Comparison of ENCODE assay signal across 1 cellular context in the genomic region with DNA sequence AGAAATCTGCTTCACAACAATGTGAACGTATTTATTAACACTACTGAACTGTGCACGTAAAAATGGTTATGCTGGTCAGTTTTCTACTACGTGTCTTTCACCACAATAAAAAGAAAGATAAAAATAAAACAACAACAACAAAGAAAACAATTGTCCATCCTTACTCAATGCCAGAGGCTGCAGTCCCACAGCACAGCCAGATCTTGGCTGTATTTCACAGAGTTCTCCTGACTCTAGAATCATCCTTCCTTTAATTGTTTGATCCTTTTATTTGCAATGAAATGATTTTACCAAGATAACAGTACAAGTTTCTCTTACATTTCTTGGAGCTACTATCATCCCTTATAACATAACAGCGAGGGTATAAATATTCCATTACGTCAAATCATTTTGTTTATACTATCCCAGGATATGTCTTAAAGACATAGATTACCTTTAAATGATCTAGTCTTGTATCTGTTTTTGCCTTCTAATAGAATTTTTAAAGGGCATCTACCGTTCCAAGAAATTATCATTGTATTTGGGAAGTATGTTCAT.
TF ChIP-seq lines count a peak whose summit lies in the region.

No MANE protein-coding gene starts in this region.

TF ChIP-seq in IMR-90, 13 proteins besides CTCF, POLR2A, EP300 and RAD21:
- TF ChIP-seq RFX5 (IDR thresholded peaks at IDR 0.05; ENCODE audit: low read depth, low read length) (no peak), FOS (IDR thresholded peaks at IDR 0.05; ENCODE audit: low read depth, low read length) (no peak), MXI1 (IDR thresholded peaks at IDR 0.05; ENCODE audit: borderline replicate concordance, low read depth, low read length) (no peak), CEBPB (IDR thresholded peaks at IDR 0.05; ENCODE audit: low read depth, low read length) (no peak), RCOR1 (IDR thresholded peaks at IDR 0.05; ENCODE audit: insufficient replicate concordance, low read length) (no peak), CHD1 (IDR thresholded peaks at IDR 0.05; ENCODE audit: low read depth, low read length) (no peak), BHLHE40 (IDR thresholded peaks at IDR 0.05; ENCODE audit: low read depth, low read length) (no peak)
- TF ChIP-seq, protein P1, sequence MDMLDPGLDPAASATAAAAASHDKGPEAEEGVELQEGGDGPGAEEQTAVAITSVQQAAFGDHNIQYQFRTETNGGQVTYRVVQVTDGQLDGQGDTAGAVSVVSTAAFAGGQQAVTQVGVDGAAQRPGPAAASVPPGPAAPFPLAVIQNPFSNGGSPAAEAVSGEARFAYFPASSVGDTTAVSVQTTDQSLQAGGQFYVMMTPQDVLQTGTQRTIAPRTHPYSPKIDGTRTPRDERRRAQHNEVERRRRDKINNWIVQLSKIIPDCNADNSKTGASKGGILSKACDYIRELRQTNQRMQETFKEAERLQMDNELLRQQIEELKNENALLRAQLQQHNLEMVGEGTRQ (IDR thresholded peaks at IDR 0.05; ENCODE audit: low read depth, low read length) = no peak
